ENCODE assay signal across 10 cellular contexts in the genomic region with DNA sequence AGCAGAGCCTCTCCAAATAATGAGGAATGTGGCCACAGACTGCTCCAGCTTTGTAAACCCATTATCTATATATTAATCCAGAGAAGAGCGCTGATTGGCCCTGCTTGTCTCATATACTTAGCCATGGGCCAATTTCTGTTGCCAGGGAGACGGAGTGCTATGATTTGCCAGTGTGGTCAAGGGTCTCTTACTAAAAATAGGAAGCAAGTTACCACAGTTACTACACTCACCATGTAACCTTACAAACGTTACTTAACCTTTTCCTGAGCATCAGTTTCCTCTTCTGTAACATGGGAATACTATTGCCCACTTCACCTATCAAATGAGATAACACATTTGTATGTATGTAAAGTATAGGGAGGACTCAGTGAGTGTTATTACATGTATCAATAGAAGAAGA. TPM values are rescaled to one million over a fixed set of nuclear protein-coding genes. Genes with fewer than 3 reads are reported as not detected.
DNase-seq lines count a peak whose midpoint lies in the region; ATAC-seq, FAIRE-seq and TF ChIP-seq lines count a peak whose summit lies in the region.
"Had no signal": no experiment of that assay in that cellular context is flagged by ENCODE, and none has a peak within 500 bp of the region (broad histone marks: within the 10 kb centered on the region; RNA-seq: fewer than 3 reads in every experiment).

No MANE protein-coding gene starts in this region.

- 79 to 80% methylated on average over 3 of the region's 3 CpGs for WGBS in heart right ventricle, 2 donors

- H3K4me3 ChIP-seq in heart right ventricle = no peak overlapping the region
- no peak overlapping the region for H3K4me3 ChIP-seq in vagina

- H3K4me1 ChIP-seq in heart right ventricle (peaks cover under 1 to 28% (median 11%) of the 10 kb centered on the region in 9 donors), vagina (peaks cover 22% of the 10 kb centered on the region)

- H3K27ac ChIP-seq in heart right ventricle (peak overlapping the region in 7 of 10 donors; percentile 18 to 78 (median 45)), vagina (peak overlapping the region; percentile 59)

- no peaks in the 10 kb centered on the region for H3K27me3 ChIP-seq in heart right ventricle
- H3K27me3 ChIP-seq in vagina = no peaks in the 10 kb centered on the region

- ATAC-seq in heart right ventricle (no peak), Right ventricle myocardium superior (ENCODE audit: poor library complexity) (no peak)

- FAIRE-seq in HTR-8/SVneo (lab: Jason Lieb, UNC) = no peak
- FAIRE-seq in GM12892 (lab: Jason Lieb, UNC) = no peak

- TF ChIP-seq POLR2A in vagina (IDR thresholded peaks at IDR 0.05) (no peak), GM12892 (IDR thresholded peaks at IDR 0.05; ENCODE audit: low read depth, low read length) (no peak)

- H3K36me3 ChIP-seq in heart right ventricle = no peaks in the 10 kb centered on the region
- no peaks in the 10 kb centered on the region for H3K36me3 ChIP-seq in vagina

- TF ChIP-seq CTCF in heart right ventricle (IDR thresholded peaks at IDR 0.05) = no peak
- no peak for TF ChIP-seq CTCF in vagina (IDR thresholded peaks at IDR 0.05)

- H3K9me3 ChIP-seq in heart right ventricle = no peaks in the 10 kb centered on the region
- no peaks in the 10 kb centered on the region for H3K9me3 ChIP-seq in vagina

- intact Hi-C loops in heart right ventricle (cut with DNase I) = loop anchor here in 9 of 10 donors (2.0 to 10.0 kb wide), 10 partner anchors 34 to 221 kb away; partner anchors contain the start of genes S100A14 (in 4 of the 9), ILF2 (in 1 of the 9), NPR1 (in 1 of the 9) and SNAPIN (in 1 of the 9)
- intact Hi-C loops in Right ventricle myocardium superior (cut with DNase I) = loop anchor here (10.0 kb wide), 1 partner anchor 91 kb away; no protein-coding TSS in a partner anchor
- intact Hi-C loops in vagina (cut with DNase I) = no loop called here

- DNase-seq in heart right ventricle (no peak), Right ventricle myocardium superior (no peak), amniotic epithelial cell (ENCODE audit: low read depth) (peak; percentile 11), myocyte (ENCODE audit: low read depth) (peak; percentile 31), vagina (ENCODE audit: extremely low spot score in 2 of 2) (no peak), NCI-H524 treated with DMSO at 0.1 percent for 48 hours (lab: John Stamatoyannopoulos, UW) (no peak), HTR-8/SVneo (ENCODE audit: insufficient read length, low spot score) (no peak), GM12892 (ENCODE audit: insufficient read length) (no peak)
- DNase-seq: CD4-positive, alpha-beta T cell; effector CD8-positive, alpha-beta T cell had no signal

RNA-seq across cellular contexts. Expression of gene S100A2, which starts 7.7 kb away (rescaled TPM):
- 1 to 10 TPM in 9 of 10 donors, not detected in 1; 1.2 to 4.5 (median 3.1) TPM for total RNA-seq in heart right ventricle
- 1 to 10 TPM; 2.2 to 7.4 TPM for polyA plus RNA-seq in heart right ventricle
- total RNA-seq in Right ventricle myocardium superior = 2.3 TPM
- 6.4 and 7.1 TPM in 2 replicates for total RNA-seq in myocyte
- 45.5 TPM for polyA plus RNA-seq in myocyte (2012)
- total RNA-seq in vagina = 470 TPM
- not detected for polyA plus RNA-seq in GM12892 (2012; ENCODE audit: missing spikeins)
- total RNA-seq: CD4-positive, alpha-beta T cell had no signal

RNA-seq across cellular contexts. Expression of gene S100A3, which starts 24.3 kb away (rescaled TPM):
- total RNA-seq in heart right ventricle (1 to 10 TPM in 3 of 10 donors, under 1 TPM in 1, not detected in 6; 0.30 to 2.9 (median 1.9) TPM), Right ventricle myocardium superior (0.70 TPM), myocyte (7.8 and 10.8 TPM in 2 replicates), vagina (9.6 TPM)
- polyA plus RNA-seq in heart right ventricle = 1 to 10 TPM; 2.4 to 6.3 TPM
- 22.9 TPM for polyA plus RNA-seq in myocyte (2012)
- polyA plus RNA-seq in GM12892 (2012; ENCODE audit: missing spikeins) = not detected
- total RNA-seq: CD4-positive, alpha-beta T cell had no signal

RNA-seq across cellular contexts. Expression of gene S100A4, which starts 27.7 kb away (rescaled TPM):
- 100 to 1,000 TPM in 2 of 10 donors, 10 to 100 TPM in 8; 29.4 to 166 (median 68.1) TPM for total RNA-seq in heart right ventricle
- polyA plus RNA-seq in heart right ventricle = 100 to 1,000 TPM; 196 to 755 TPM
- total RNA-seq in Right ventricle myocardium superior = 130 TPM
- total RNA-seq in myocyte = 757 and 902 TPM in 2 replicates
- 3,578 TPM for polyA plus RNA-seq in myocyte (2012)
- total RNA-seq in vagina = 375 TPM
- polyA plus RNA-seq in GM12892 (2012; ENCODE audit: missing spikeins) = 53.5 TPM

RNA-seq across cellular contexts. Expression of gene S100A5, which starts 32.6 kb away (rescaled TPM):
- total RNA-seq in heart right ventricle (not detected), Right ventricle myocardium superior (not detected), myocyte (2.5 and 2.9 TPM in 2 replicates), vagina (not detected)
- not detected for polyA plus RNA-seq in heart right ventricle
- 5.7 TPM for polyA plus RNA-seq in myocyte (2012)
- not detected for polyA plus RNA-seq in GM12892 (2012; ENCODE audit: missing spikeins)

RNA-seq across cellular contexts. Expression of gene S100A6, which starts 37.6 kb away (rescaled TPM):
- total RNA-seq in heart right ventricle (100 to 1,000 TPM; 237 to 385 (median 294) TPM), Right ventricle myocardium superior (260 TPM), myocyte (423 and 449 TPM in 2 replicates), vagina (562 TPM)
- polyA plus RNA-seq in heart right ventricle = 1,000 to 10,000 TPM in 1 of 2 donors, 100 to 1,000 TPM in 1; 630 to 2,261 TPM
- polyA plus RNA-seq in myocyte (2012) = 3,447 TPM
- polyA plus RNA-seq in GM12892 (2012; ENCODE audit: missing spikeins) = 24.7 TPM

Comparison
In these comparisons a context has a peak if more than half of its experiments do, and no peak if none do; other contexts are left out.
1. DNase-seq: peak in amniotic epithelial cell (single experiment) and myocyte (single experiment); none in heart right ventricle (0 of 2), Right ventricle myocardium superior (single experiment), vagina (0 of 2), NCI-H524 treated with DMSO at 0.1 percent for 48 hours (single experiment), HTR-8/SVneo (single experiment) and GM12892 (single experiment).
2. RNA of gene S100A2, which starts 7.7 kb away (total RNA-seq): 470 TPM in vagina (single experiment); 6.4 to 7.1 TPM in myocyte, 1.2 to 4.5 TPM in heart right ventricle and 2.3 TPM in Right ventricle myocardium superior (single experiment); every median in the first group is over 10 times any median in the second.